Comparison of ENCODE assay signal across 23 cellular contexts in genomic region chr11:58133329-58134076, GRCh38. TPM values are rescaled to one million over a fixed set of nuclear protein-coding genes. Genes with fewer than 3 reads are reported as not detected.
"Had no signal": no experiment of that assay in that cellular context is flagged by ENCODE, and none has a peak within 500 bp of the region (broad histone marks: within the 10 kb centered on the region; RNA-seq: fewer than 3 reads in every experiment).

No MANE protein-coding gene starts in this region.

- FAIRE-seq: astrocyte had no signal

- H3K4me3 Mint-ChIP-seq: activated CD4-positive, alpha-beta memory T cell treated with anti-CD3 and anti-CD28 coated beads, Interleukin-2, amount 10 ng/mL, durations not matched to agents 7 days and 5 days; activated T-cell treated with anti-CD3 and anti-CD28 coated beads, Interleukin-2, amount 50 U/mL, for 24 hours; memory B cell; naive thymus-derived CD8-positive, alpha-beta T cell; T-helper 17 cell had no signal

- H3K27ac ChIP-seq: colonic mucosa, left ventricle myocardium inferior, neutrophil, tibial nerve, uterus, WERI-Rb-1 had no signal

- DNase-seq: activated CD4-positive, alpha-beta memory T cell treated with anti-CD3 and anti-CD28 coated beads, Interleukin-2, amount 10 ng/mL, durations not matched to agents 7 days and 5 days; activated CD4-positive, alpha-beta T cell treated with anti-CD3 and anti-CD28 coated beads for 4 hours; activated naive CD4-positive, alpha-beta T cell treated with anti-CD3 and anti-CD28 coated beads, Interleukin-2, amount 50 U/mL, for 16 hours; activated T-cell treated with anti-CD3 and anti-CD28 coated beads, Interleukin-2, amount 50 U/mL, for 24 hours; colonic mucosa; foreskin melanocyte; head of caudate nucleus; left ventricle myocardium inferior; naive thymus-derived CD8-positive, alpha-beta T cell; stimulated activated CD4-positive, alpha-beta T cell treated with anti-CD3 and anti-CD28 coated beads, Interleukin-2, amount 100 ng/mL, for 48 hours; stimulated activated naive CD4-positive, alpha-beta T cell; T-helper 17 cell; uterus; WERI-Rb-1 had no signal

- H3K27me3 ChIP-seq: colonic mucosa, neutrophil, tibial nerve, uterus had no signal

- ATAC-seq: naive thymus-derived CD8-positive, alpha-beta T cell; T-helper 17 cell had no signal

- H3K27me3 Mint-ChIP-seq: activated CD4-positive, alpha-beta memory T cell treated with anti-CD3 and anti-CD28 coated beads, Interleukin-2, amount 10 ng/mL, durations not matched to agents 7 days and 5 days; activated T-cell treated with anti-CD3 and anti-CD28 coated beads, Interleukin-2, amount 50 U/mL, for 24 hours; memory B cell; T-helper 17 cell had no signal

- H3K9me3 ChIP-seq: colonic mucosa, left ventricle myocardium inferior, neutrophil, tibial nerve, uterus had no signal

- H3K27ac Mint-ChIP-seq: activated CD4-positive, alpha-beta memory T cell treated with anti-CD3 and anti-CD28 coated beads, Interleukin-2, amount 10 ng/mL, durations not matched to agents 7 days and 5 days; activated T-cell treated with anti-CD3 and anti-CD28 coated beads, Interleukin-2, amount 50 U/mL, for 24 hours; memory B cell; naive thymus-derived CD8-positive, alpha-beta T cell; T-helper 17 cell had no signal

- H3K36me3 Mint-ChIP-seq: memory B cell; naive thymus-derived CD8-positive, alpha-beta T cell had no signal

- H3K4me1 Mint-ChIP-seq: activated CD4-positive, alpha-beta memory T cell treated with anti-CD3 and anti-CD28 coated beads, Interleukin-2, amount 10 ng/mL, durations not matched to agents 7 days and 5 days; memory B cell; naive thymus-derived CD8-positive, alpha-beta T cell had no signal

- H3K36me3 ChIP-seq: colonic mucosa, left ventricle myocardium inferior, neutrophil, tibial nerve, uterus, WERI-Rb-1 had no signal

- H3K4me1 ChIP-seq: colonic mucosa, left ventricle myocardium inferior, tibial nerve, uterus had no signal

- H3K9me3 Mint-ChIP-seq: activated CD4-positive, alpha-beta memory T cell treated with anti-CD3 and anti-CD28 coated beads, Interleukin-2, amount 10 ng/mL, durations not matched to agents 7 days and 5 days; activated T-cell treated with anti-CD3 and anti-CD28 coated beads, Interleukin-2, amount 50 U/mL, for 24 hours; memory B cell; naive thymus-derived CD8-positive, alpha-beta T cell had no signal

- H3K4me3 ChIP-seq: colonic mucosa, left ventricle myocardium inferior, tibial nerve, uterus had no signal

RNA-seq across cellular contexts. Expression of gene OR9I1, which starts 8.2 kb away (rescaled TPM):
- total RNA-seq: activated CD4-positive, alpha-beta memory T cell treated with anti-CD3 and anti-CD28 coated beads, Interleukin-2, amount 10 ng/mL, durations not matched to agents 7 days and 5 days; astrocyte; cardiac septum; colonic mucosa; left ventricle myocardium inferior; mucosa of gallbladder; naive thymus-derived CD8-positive, alpha-beta T cell; renal cortical epithelial cell; subcutaneous adipose tissue; T-helper 17 cell; tibial nerve; uterus had no signal
- polyA plus RNA-seq: adipose tissue; naive thymus-derived CD8-positive, alpha-beta T cell had no signal

RNA-seq across cellular contexts. Expression of gene OR9Q2, which starts 55.4 kb away (rescaled TPM):
- total RNA-seq: activated CD4-positive, alpha-beta memory T cell treated with anti-CD3 and anti-CD28 coated beads, Interleukin-2, amount 10 ng/mL, durations not matched to agents 7 days and 5 days; astrocyte; cardiac septum; colonic mucosa; left ventricle myocardium inferior; mucosa of gallbladder; naive thymus-derived CD8-positive, alpha-beta T cell; renal cortical epithelial cell; subcutaneous adipose tissue; T-helper 17 cell; tibial nerve; uterus had no signal
- polyA plus RNA-seq: adipose tissue; naive thymus-derived CD8-positive, alpha-beta T cell had no signal
